ENCODE assay signal across 1 cellular context in genomic region chr15:72230197-72231065, GRCh38.
A peak's percentile ranks its signal among the peaks of the same experiment; 100 is the strongest.
TF ChIP-seq lines count a peak whose summit lies in the region.

No MANE protein-coding gene starts in this region.

TF ChIP-seq in HEK293, 187 proteins besides CTCF, POLR2A, EP300 and RAD21 (continued from another document and continues in another):
- TF ChIP-seq PRDM2 (tag by site-specific recombination; IDR thresholded peaks at IDR 0.05; ENCODE audit: borderline replicate concordance) = peak; percentile 91; the same call in 1 of the 2 replicates
- peak; percentile 98 for TF ChIP-seq KLF9 (tag by site-specific recombination; IDR thresholded peaks at IDR 0.05; ENCODE audit: low read depth)
- no peak for TF ChIP-seq ZNF549 (tag by site-specific recombination; IDR thresholded peaks at IDR 0.05)
- TF ChIP-seq YY2 (tag by site-specific recombination; IDR thresholded peaks at IDR 0.05) = peak; percentile 79
- peak; percentile 96 for TF ChIP-seq ZNF335 (tag by site-specific recombination; conservative IDR thresholded peaks at IDR 0.05)
- peak; percentile 82 for TF ChIP-seq ZNF513 (tag by site-specific recombination; IDR thresholded peaks at IDR 0.05)
- no peak for TF ChIP-seq ZNF664 (tag by site-specific recombination; IDR thresholded peaks at IDR 0.05)
- peak; percentile 47; the same call in 1 of the 2 replicates for TF ChIP-seq REST (tag by site-specific recombination; IDR thresholded peaks at IDR 0.05)
- TF ChIP-seq ZNF37A (tag by site-specific recombination; IDR thresholded peaks at IDR 0.05) = 0 out of 2 replicates have a peak, but pooled peaks have one; percentile 14
- TF ChIP-seq FEZF1 (tag by site-specific recombination; IDR thresholded peaks at IDR 0.05) = peak; percentile 11; the same call in 1 of the 2 replicates
- TF ChIP-seq ZNF837 (tag by site-specific recombination; IDR thresholded peaks at IDR 0.05) = peak; percentile 85; the same call in 1 of the 2 replicates
- TF ChIP-seq ZBTB44 (tag by site-specific recombination; IDR thresholded peaks at IDR 0.05) = no peak; the same call in 1 of the 2 replicates
- peak; percentile 82 for TF ChIP-seq ZBTB11 (tag by site-specific recombination; conservative IDR thresholded peaks at IDR 0.05; ENCODE audit: low read depth)
- 0 out of 2 replicates have a peak, but pooled peaks have one; percentile 32 for TF ChIP-seq ZNF280D (tag by site-specific recombination; IDR thresholded peaks at IDR 0.05)
- TF ChIP-seq ZNF18 (tag by site-specific recombination; IDR thresholded peaks at IDR 0.05) = peak; percentile 86
- TF ChIP-seq ZNF221 (tag by site-specific recombination; IDR thresholded peaks at IDR 0.05; ENCODE audit: borderline replicate concordance) = peak; percentile 52
- peak; percentile 87 for TF ChIP-seq GFI1B (tag by site-specific recombination; IDR thresholded peaks at IDR 0.05)
- TF ChIP-seq ZNF350 (tag by site-specific recombination; IDR thresholded peaks at IDR 0.05) = no peak
- TF ChIP-seq ZIC2 (tag by site-specific recombination; IDR thresholded peaks at IDR 0.05) = peak; percentile 70
- TF ChIP-seq ZNF274 (IDR thresholded peaks at IDR 0.05; ENCODE audit: low read length) = no peak
- TF ChIP-seq ZNF274 (tag by site-specific recombination; IDR thresholded peaks at IDR 0.05; ENCODE audit: borderline replicate concordance) = no peak
- no peak for TF ChIP-seq ZNF521 (tag by site-specific recombination; IDR thresholded peaks at IDR 0.05)
- peak; percentile 93 for TF ChIP-seq PRDM1 (tag by site-specific recombination; IDR thresholded peaks at IDR 0.05)
- no peak for TF ChIP-seq ZNF654 (tag by site-specific recombination; IDR thresholded peaks at IDR 0.05; ENCODE audit: low read depth)
- TF ChIP-seq ZNF558 (tag by site-specific recombination; IDR thresholded peaks at IDR 0.05) = peak; percentile 64; the same call in 1 of the 2 replicates
- TF ChIP-seq ZNF140 (tag by site-specific recombination; IDR thresholded peaks at IDR 0.05) = no peak
- peak; percentile 97 for TF ChIP-seq ZNF2 (tag by site-specific recombination; IDR thresholded peaks at IDR 0.05)
- TF ChIP-seq GLI4 (tag by site-specific recombination; IDR thresholded peaks at IDR 0.05) = peak; percentile 89
- TF ChIP-seq ZBTB7A (tag by site-specific recombination; IDR thresholded peaks at IDR 0.05; ENCODE audit: low read depth) = peak; percentile 94
- TF ChIP-seq ZNF132 (tag by site-specific recombination; IDR thresholded peaks at IDR 0.05; ENCODE audit: borderline replicate concordance) = no peak
- TF ChIP-seq ZSCAN23 (tag by site-specific recombination; IDR thresholded peaks at IDR 0.05) = peak; percentile 96
- peak; percentile 99 for TF ChIP-seq EGR2 (tag by site-specific recombination; IDR thresholded peaks at IDR 0.05; ENCODE audit: low read depth)
- no peak for TF ChIP-seq SCRT1 (tag by site-specific recombination; IDR thresholded peaks at IDR 0.05; ENCODE audit: borderline replicate concordance)
- no peak for TF ChIP-seq ZNF404 (tag by site-specific recombination; IDR thresholded peaks at IDR 0.05)
- TF ChIP-seq ZNF23 (tag by site-specific recombination; IDR thresholded peaks at IDR 0.05; ENCODE audit: borderline replicate concordance) = 0 out of 2 replicates have a peak, but pooled peaks have one; percentile 20
- TF ChIP-seq ZBTB48 (tag by site-specific recombination; IDR thresholded peaks at IDR 0.05) = peak; percentile 93
